ENCODE assay signal across 13 cellular contexts in genomic region chr7:11212816-11213215, GRCh38.
DNase-seq lines count a peak whose midpoint lies in the region; ATAC-seq and TF ChIP-seq lines count a peak whose summit lies in the region.
"Had no signal": no experiment of that assay in that cellular context is flagged by ENCODE, and none has a peak within 500 bp of the region (broad histone marks: within the 10 kb centered on the region; RNA-seq: fewer than 3 reads in every experiment).

No MANE protein-coding gene starts in this region.

- TF ChIP-seq EP300 in gastroesophageal sphincter (IDR thresholded peaks at IDR 0.05): no peak

- H3K36me3 ChIP-seq in SK-N-MC (ENCODE audit: insufficient read depth, low read length): no peaks in the 10 kb centered on the region
- H3K36me3 ChIP-seq in CD8-positive, alpha-beta T cell (ENCODE audit: insufficient read depth, low read length): no peaks in the 10 kb centered on the region
- no peaks in the 10 kb centered on the region for H3K36me3 ChIP-seq in gastroesophageal sphincter
- H3K36me3 ChIP-seq: Peyer's patch had no signal

- no peaks in the 10 kb centered on the region for H3K4me1 ChIP-seq in CD8-positive, alpha-beta T cell (ENCODE audit: insufficient read depth, low read length)
- peaks cover 0 to 16% (median 0%) of the 10 kb centered on the region in 3 donors for H3K4me1 ChIP-seq in gastroesophageal sphincter
- H3K4me1 ChIP-seq: foreskin keratinocyte, Peyer's patch had no signal

- H3K4me3 ChIP-seq in SK-N-MC (no peak overlapping the region), gastroesophageal sphincter (no peak overlapping the region)
- no peak overlapping the region for H3K4me3 ChIP-seq in CD8-positive, alpha-beta T cell (ENCODE audit: low read depth, low read length)
- H3K4me3 ChIP-seq: Peyer's patch had no signal

- TF ChIP-seq POLR2A in gastroesophageal sphincter (IDR thresholded peaks at IDR 0.05): no peak

- H3K9ac ChIP-seq in SK-N-MC (ENCODE audit: insufficient read length): peak overlapping the region; percentile 43

- H3K27ac ChIP-seq in SK-N-MC: no peak overlapping the region
- H3K27ac ChIP-seq in CD8-positive, alpha-beta T cell (ENCODE audit: low read depth, low read length): no peak overlapping the region
- H3K27ac ChIP-seq in gastroesophageal sphincter: no peak overlapping the region
- H3K27ac ChIP-seq: foreskin keratinocyte had no signal

- intact Hi-C loops in CD8-positive, alpha-beta T cell (cut with DNase I, micrococcal nuclease): loop anchor here (10.0 kb wide), 1 partner anchor 328 kb away; no protein-coding TSS in a partner anchor

- WGBS in gastroesophageal sphincter (ENCODE audit: low coverage in 1 of 2), 2 donors: 0 to 22% methylated on average over 1 of the region's 1 CpG

- no peak overlapping the region for H3K27ac Mint-ChIP-seq in CD8-positive, alpha-beta T cell
- H3K27ac Mint-ChIP-seq: immature natural killer cell; T-helper 1 cell treated with Interleukin-12 subunit alpha and Interleukin-12 subunit beta and Interleukin-4 antibody, amounts not matched to agents 30 μg/mL and 1 μg/mL, for 36 hours had no signal

- H3K36me3 Mint-ChIP-seq in CD8-positive, alpha-beta T cell: no peaks in the 10 kb centered on the region
- H3K36me3 Mint-ChIP-seq: immature natural killer cell had no signal

- no peak for ATAC-seq in CD8-positive, alpha-beta T cell
- ATAC-seq in HG03460 (IDR thresholded peaks at IDR 0.05; ENCODE audit: unreplicated experiment) (no peak), gastroesophageal sphincter (no peak), HG02884 (IDR thresholded peaks at IDR 0.05; ENCODE audit: unreplicated experiment) (no peak)

- H3K9me3 ChIP-seq in SK-N-MC (ENCODE audit: low read depth, low read length) (no peaks in the 10 kb centered on the region), gastroesophageal sphincter (no peaks in the 10 kb centered on the region)
- no peaks in the 10 kb centered on the region for H3K9me3 ChIP-seq in CD8-positive, alpha-beta T cell (ENCODE audit: low read length)
- H3K9me3 ChIP-seq: Peyer's patch had no signal

- POLR2A ChIA-PET in CD8-positive, alpha-beta T cell (lab: Charles Lee): no interaction called here

- TF ChIP-seq CTCF in CD8-positive, alpha-beta T cell (IDR thresholded peaks at IDR 0.05): no peak
- no peak for TF ChIP-seq CTCF in gastroesophageal sphincter (IDR thresholded peaks at IDR 0.05)

- peak; percentile 23 for DNase-seq in AG08396 (ENCODE audit: low spot score)
- peak; percentile 92 for DNase-seq in H4 (ENCODE audit: low spot score)
- DNase-seq in SK-N-MC (ENCODE audit: low read depth, low spot score): no peak
- peak; percentile 67 for DNase-seq in iris pigment epithelial cell (ENCODE audit: low read depth)
- no peak for DNase-seq in CD8-positive, alpha-beta T cell

- no peaks in the 10 kb centered on the region for H3K27me3 ChIP-seq in CD8-positive, alpha-beta T cell (ENCODE audit: insufficient read depth, low read length)
- H3K27me3 ChIP-seq in gastroesophageal sphincter: no peaks in the 10 kb centered on the region
- H3K27me3 ChIP-seq: dorsolateral prefrontal cortex, foreskin keratinocyte, Peyer's patch had no signal

- CTCF ChIA-PET in CD8-positive, alpha-beta T cell (lab: Charles Lee): interaction anchor here (0.7 to 1.9 kb wide), 9 partner anchors 8 to 318 kb away, joined by 3 to 7 read pairs (median 5); no protein-coding TSS in a partner anchor

- no peaks in the 10 kb centered on the region for H3K9me3 Mint-ChIP-seq in CD8-positive, alpha-beta T cell
- H3K9me3 Mint-ChIP-seq: immature natural killer cell; T-helper 1 cell treated with Interleukin-12 subunit alpha and Interleukin-12 subunit beta and Interleukin-4 antibody, amounts not matched to agents 30 μg/mL and 1 μg/mL, for 36 hours had no signal

- no peak overlapping the region for H3K4me3 Mint-ChIP-seq in CD8-positive, alpha-beta T cell
- H3K4me3 Mint-ChIP-seq: immature natural killer cell; T-helper 1 cell treated with Interleukin-12 subunit alpha and Interleukin-12 subunit beta and Interleukin-4 antibody, amounts not matched to agents 30 μg/mL and 1 μg/mL, for 36 hours had no signal

- peaks cover 2% of the 10 kb centered on the region for H3K4me1 Mint-ChIP-seq in CD8-positive, alpha-beta T cell (ENCODE audit: low read depth)

- peaks cover 4% of the 10 kb centered on the region for H3K27me3 Mint-ChIP-seq in CD8-positive, alpha-beta T cell (ENCODE audit: low read depth)

Comparison
In these comparisons a context has a peak if more than half of its experiments do, and no peak if none do; other contexts are left out.
1. DNase-seq: peak in AG08396 (single experiment), H4 (single experiment) and iris pigment epithelial cell (single experiment); none in SK-N-MC (single experiment) and CD8-positive, alpha-beta T cell (0 of 7).